Comparison of ENCODE assay signal across 13 cellular contexts in genomic region chr6:130259557-130259956, GRCh38. TPM values are rescaled to one million over a fixed set of nuclear protein-coding genes. Genes with fewer than 3 reads are reported as not detected.
DNase-seq lines count a peak whose midpoint lies in the region; ATAC-seq lines count a peak whose summit lies in the region.
"Had no signal": no experiment of that assay in that cellular context is flagged by ENCODE, and none has a peak within 500 bp of the region (broad histone marks: within the 10 kb centered on the region; RNA-seq: fewer than 3 reads in every experiment).

No MANE protein-coding gene starts in this region.

- H4K91ac ChIP-seq in mesenchymal stem cell (ENCODE audit: low read length) = no peak overlapping the region

- peak; percentile 20 for ATAC-seq in GM21786 (IDR thresholded peaks at IDR 0.05; ENCODE audit: unreplicated experiment)
- peak; percentile 23 for ATAC-seq in HG03378 (IDR thresholded peaks at IDR 0.05; ENCODE audit: unreplicated experiment)
- peak; percentile 74 to 82 for ATAC-seq in naive B cell (ENCODE audit: low read depth in 2 of 2)

- no peaks in the 10 kb centered on the region for H3K9me3 ChIP-seq in mesenchymal stem cell (ENCODE audit: control insufficient read depth, low read length)
- H3K9me3 ChIP-seq: HAP-1, upper lobe of left lung had no signal

- H3K27me3 ChIP-seq in mesenchymal stem cell (ENCODE audit: control insufficient read depth in 1 of 2, insufficient read depth in 1 of 2, low read length in 2 of 2) = no peaks in the 10 kb centered on the region
- H3K27me3 ChIP-seq: upper lobe of left lung had no signal

- H3K4me2 ChIP-seq in mesenchymal stem cell (ENCODE audit: low read length, poor library complexity, severe bottlenecking) = no peak overlapping the region

- no peaks in the 10 kb centered on the region for H3K4me1 ChIP-seq in mesenchymal stem cell (ENCODE audit: control insufficient read depth, insufficient read depth, low read depth, low read length)
- H3K4me1 ChIP-seq: upper lobe of left lung had no signal

- no peaks in the 10 kb centered on the region for H3K27me3 Mint-ChIP-seq in activated CD4-positive, alpha-beta T cell treated with anti-CD3 and anti-CD28 coated beads, Interleukin-2, amount 10 ng/mL, durations not matched to agents 24 days and 14 days
- H3K27me3 Mint-ChIP-seq in naive B cell = no peaks in the 10 kb centered on the region

- no peak overlapping the region for H3K23ac ChIP-seq in mesenchymal stem cell (ENCODE audit: low read length in 2 of 2)

- peaks cover 26% of the 10 kb centered on the region for H3K4me1 Mint-ChIP-seq in activated CD4-positive, alpha-beta T cell treated with anti-CD3 and anti-CD28 coated beads, Interleukin-2, amount 10 ng/mL, durations not matched to agents 24 days and 14 days
- peaks cover 28 to 36% (median 33%) of the 10 kb centered on the region in 3 donors for H3K4me1 Mint-ChIP-seq in naive B cell

- peaks cover 7% of the 10 kb centered on the region for H3K36me3 Mint-ChIP-seq in activated CD4-positive, alpha-beta T cell treated with anti-CD3 and anti-CD28 coated beads, Interleukin-2, amount 10 ng/mL, durations not matched to agents 24 days and 14 days (ENCODE audit: low read depth)
- H3K36me3 Mint-ChIP-seq in naive B cell = peaks cover 0 to 6% of the 10 kb centered on the region in 2 donors

- H3K27ac Mint-ChIP-seq in activated CD4-positive, alpha-beta T cell treated with anti-CD3 and anti-CD28 coated beads, Interleukin-2, amount 10 ng/mL, durations not matched to agents 24 days and 14 days = peak overlapping the region; percentile 60
- H3K27ac Mint-ChIP-seq in naive B cell = peak overlapping the region in 5 of 6 donors; percentile 74 to 98 (median 86)

- H2AFZ ChIP-seq in mesenchymal stem cell (ENCODE audit: low read depth, low read length) = no peak overlapping the region

- no peak overlapping the region for H3K14ac ChIP-seq in mesenchymal stem cell (ENCODE audit: low read length in 2 of 2)

- H3K4ac ChIP-seq in mesenchymal stem cell (ENCODE audit: low read depth in 1 of 2, low read length in 2 of 2) = no peak overlapping the region

- no peak overlapping the region for H3K27ac ChIP-seq in mesenchymal stem cell (ENCODE audit: low read length, poor library complexity, severe bottlenecking)
- H3K27ac ChIP-seq: upper lobe of left lung had no signal

- peaks cover 16% of the 10 kb centered on the region for H3K9me3 Mint-ChIP-seq in activated CD4-positive, alpha-beta T cell treated with anti-CD3 and anti-CD28 coated beads, Interleukin-2, amount 10 ng/mL, durations not matched to agents 24 days and 14 days
- peaks cover 0 to 7% (median 2%) of the 10 kb centered on the region in 7 donors for H3K9me3 Mint-ChIP-seq in naive B cell

- no peak overlapping the region for H3K9ac ChIP-seq in mesenchymal stem cell (ENCODE audit: low read length)

- H2BK15ac ChIP-seq in mesenchymal stem cell (ENCODE audit: low read depth, poor library complexity, severe bottlenecking) = no peak overlapping the region

- H2BK5ac ChIP-seq in mesenchymal stem cell (ENCODE audit: low read depth, low read length, poor library complexity, severe bottlenecking) = no peak overlapping the region

- DNase-seq in activated CD4-positive, alpha-beta T cell treated with anti-CD3 and anti-CD28 coated beads, Interleukin-2, amount 10 ng/mL, durations not matched to agents 24 days and 14 days = no peak
- no peak for DNase-seq in activated CD4-positive, alpha-beta T cell treated with anti-CD3 and anti-CD28 coated beads, Interleukin-2, amount 50 U/mL, for 4 hours
- peak; percentile 1 for DNase-seq in naive B cell
- DNase-seq in GDM1 (lab: John Stamatoyannopoulos, UW) = no peak
- no peak for DNase-seq in cortex of kidney (lab: John Stamatoyannopoulos, UW)
- no peak for DNase-seq in mesenchymal stem cell
- DNase-seq: 8988T; NCI-H82; stimulated activated CD4-positive, alpha-beta T cell treated with anti-CD3 and anti-CD28 coated beads, Interleukin-4, amount 100 ng/mL, for 24 hours; upper lobe of left lung had no signal

- no peak overlapping the region for H2BK120ac ChIP-seq in mesenchymal stem cell (ENCODE audit: low read depth, low read length)

- WGBS in mesenchymal stem cell = no CpG with 5 or more reads among the region's 2 CpGs

- H2AK5ac ChIP-seq in mesenchymal stem cell (ENCODE audit: low read length, severe bottlenecking) = no peak overlapping the region

- H3K18ac ChIP-seq in mesenchymal stem cell (ENCODE audit: low read depth in 1 of 2, low read length in 2 of 2) = no peak overlapping the region

- H2BK12ac ChIP-seq in mesenchymal stem cell (ENCODE audit: low read length in 2 of 2) = no peak overlapping the region

- H3K36me3 ChIP-seq in mesenchymal stem cell (ENCODE audit: control insufficient read depth in 1 of 2, insufficient read depth in 2 of 2, low read depth in 1 of 2, low read length in 2 of 2) = no peaks in the 10 kb centered on the region
- H3K36me3 ChIP-seq: HAP-1, upper lobe of left lung had no signal

- H4K8ac ChIP-seq in mesenchymal stem cell (ENCODE audit: low read length) = no peak overlapping the region

- H3K4me3 ChIP-seq in mesenchymal stem cell (ENCODE audit: insufficient read depth in 1 of 2, low read depth in 1 of 2, low read length in 2 of 2) = no peak overlapping the region
- H3K4me3 ChIP-seq: HAP-1, upper lobe of left lung had no signal

- no peaks in the 10 kb centered on the region for H3K79me1 ChIP-seq in mesenchymal stem cell (replicated peaks; ENCODE audit: low read length, poor library complexity, severe bottlenecking)

- peak overlapping the region; percentile 6 for H3K4me3 Mint-ChIP-seq in activated CD4-positive, alpha-beta T cell treated with anti-CD3 and anti-CD28 coated beads, Interleukin-2, amount 10 ng/mL, durations not matched to agents 24 days and 14 days
- peak overlapping the region in 7 of 8 donors; percentile 10 to 84 (median 71) for H3K4me3 Mint-ChIP-seq in naive B cell

- intact Hi-C loops in activated CD4-positive, alpha-beta T cell treated with anti-CD3 and anti-CD28 coated beads, Interleukin-2, amount 10 ng/mL, durations not matched to agents 24 days and 14 days (cut with micrococcal nuclease) = no loop called here

RNA-seq across cellular contexts. Expression of gene SAMD3, which starts 36.8 kb away (rescaled TPM):
- total RNA-seq in activated CD4-positive, alpha-beta T cell treated with anti-CD3 and anti-CD28 coated beads, Interleukin-2, amount 10 ng/mL, durations not matched to agents 24 days and 14 days = 2.1 and 2.5 TPM in 2 replicates
- polyA plus RNA-seq in naive B cell (ENCODE audit: low read depth in 6 of 6) = under 1 TPM in 5 of 6 donors, not detected in 1; 0.37 to 0.92 (median 0.71) TPM
- polyA plus RNA-seq in mesenchymal stem cell (2013, experiment 1 of 2) = 0.48 TPM
- polyA plus RNA-seq in mesenchymal stem cell (2013, experiment 2 of 2) = 0.53 TPM

Comparison
In these comparisons a context has a peak if more than half of its experiments do, and no peak if none do; other contexts are left out.
1. ATAC-seq: peak in every context shown above with its lines; median percentile 78 in naive B cell; 23 in HG03378; 20 in GM21786.